ENCODE assay signal across 8 cellular contexts in genomic region chr3:193592841-193593665, GRCh38. TPM values are rescaled to one million over a fixed set of nuclear protein-coding genes. Genes with fewer than 3 reads are reported as not detected.
DNase-seq lines count a peak whose midpoint lies in the region; ATAC-seq and TF ChIP-seq lines count a peak whose summit lies in the region.

Gene OPA1 (plus strand): TSS chr3:193593208. CDS start chr3:193593378, 170 bp downstream.

- 0 to 1% (median 1%) methylated on average over 27 to 55 of the region's 55 CpGs for WGBS in adrenal gland, 4 donors
- 1 to 2% (median 1%) methylated on average over 28 to 55 of the region's 55 CpGs for WGBS in heart left ventricle, 4 donors
- WGBS in upper lobe of left lung, 2 donors, result 1% methylated on average over 27 to 55 of the region's 55 CpGs

- peak; percentile 97 for DNase-seq in GM13976 (ENCODE audit: low spot score)
- DNase-seq in NCI-H146 (lab: John Stamatoyannopoulos, UW), result peak; percentile 100
- peak; percentile 77 to 95 (median 83) for DNase-seq in T-helper 1 cell
- peak; percentile 98 to 99 (median 99) for DNase-seq in adrenal gland
- DNase-seq in heart left ventricle, result peak; percentile 97 to 99 (median 99)
- peak; percentile 94 to 99 (median 96) for DNase-seq in posterior cingulate gyrus
- peak; percentile 97 for DNase-seq in upper lobe of left lung

- peak in 2 of 4 donors; percentile 11 to 92 for TF ChIP-seq EP300 in upper lobe of left lung (IDR thresholded peaks at IDR 0.05)

- intact Hi-C loops in adrenal gland (cut with DNase I) (no loop called here), heart left ventricle (cut with DNase I) (loop anchor here in 1 of 10 donors (5.0 kb wide), 1 partner anchor 766 kb away; no protein-coding TSS in a partner anchor), posterior cingulate gyrus (cut with DNase I) (loop anchor here (5.0 kb wide), 1 partner anchor 676 kb away; the partner anchor contains the start of gene MB21D2)

- in situ Hi-C loops in GM13976 (cut with MboI; ENCODE audit: low sequenced_read_pairs, unreplicated experiment), result no loop called here

- no peaks in the 10 kb centered on the region for H3K27me3 ChIP-seq in adrenal gland
- no peaks in the 10 kb centered on the region for H3K27me3 ChIP-seq in heart left ventricle
- no peaks in the 10 kb centered on the region for H3K27me3 ChIP-seq in upper lobe of left lung

- peak within 1 kb of the TSS; percentile 45 to 95 (median 95) for H3K27ac ChIP-seq in adrenal gland
- H3K27ac ChIP-seq in heart left ventricle, result peak within 1 kb of the TSS; percentile 85 to 98 (median 93)
- H3K27ac ChIP-seq in upper lobe of left lung, result peak within 1 kb of the TSS; percentile 86 to 92 (median 91)

- no peaks in the 10 kb centered on the region for H3K9me3 ChIP-seq in adrenal gland (replicated peaks in 1 of 3)
- H3K9me3 ChIP-seq in heart left ventricle, result no peaks in the 10 kb centered on the region
- no peaks in the 10 kb centered on the region for H3K9me3 ChIP-seq in upper lobe of left lung

- TF ChIP-seq CTCF in GM13976 (IDR thresholded peaks at IDR 0.05; ENCODE audit: borderline replicate concordance, control extremely low read depth, extremely low read depth, insufficient read depth, missing control alignments) (no peak), adrenal gland (IDR thresholded peaks at IDR 0.05) (peak in 5 of 6 experiments; percentile 7 to 35 (median 26)), heart left ventricle (IDR thresholded peaks at IDR 0.05) (peak in 10 of 12 donors; percentile 10 to 58 (median 38)), upper lobe of left lung (IDR thresholded peaks at IDR 0.05) (peak in 3 of 6 experiments; percentile 27 to 52 (median 40))

- H3K36me3 ChIP-seq in adrenal gland (replicated peaks in 1 of 2) (no peaks in the 10 kb centered on the region), heart left ventricle (peaks cover 0 to 14% (median 8%) of the 10 kb centered on the region in 9 donors), upper lobe of left lung (peaks cover 0 to 2% (median 0%) of the 10 kb centered on the region in 4 donors)

- H3K4me3 ChIP-seq in adrenal gland (peak within 1 kb of the TSS; percentile 65 to 79 (median 72)), heart left ventricle (peak within 1 kb of the TSS; percentile 71 to 100 (median 92)), upper lobe of left lung (peak within 1 kb of the TSS; percentile 70 to 90 (median 82))

- ATAC-seq in HG02870 (IDR thresholded peaks at IDR 0.05; ENCODE audit: unreplicated experiment) (peak; percentile 97), heart left ventricle (peak; percentile 98 to 99 (median 98)), upper lobe of left lung (ENCODE audit: low FRiP score in 2 of 2) (peak; percentile 97 to 99)

- TF ChIP-seq POLR2A in adrenal gland (IDR thresholded peaks at IDR 0.05) (peak; percentile 82 to 91), heart left ventricle (IDR thresholded peaks at IDR 0.05) (peak in 1 of 2 donors; percentile 69), upper lobe of left lung (IDR thresholded peaks at IDR 0.05) (peak in 3 of 4 donors; percentile 38 to 83 (median 81))

- peaks cover 14 to 31% of the 10 kb centered on the region in 2 donors for H3K4me1 ChIP-seq in adrenal gland (replicated peaks in 1 of 2)
- H3K4me1 ChIP-seq in heart left ventricle, result peaks cover 3 to 39% (median 24%) of the 10 kb centered on the region in 12 donors
- H3K4me1 ChIP-seq in upper lobe of left lung, result peaks cover 19 to 29% (median 20%) of the 10 kb centered on the region in 4 donors

RNA-seq across cellular contexts. Expression of gene OPA1, which starts in this region (rescaled TPM):
- total RNA-seq in adrenal gland, result 100 to 1,000 TPM in 3 of 8 donors, 10 to 100 TPM in 5; 40.6 to 155 (median 54.6) TPM
- polyA plus RNA-seq in adrenal gland, result 100 to 1,000 TPM in 1 of 3 donors, 10 to 100 TPM in 2; 13.0 to 194 (median 13.9) TPM
- 100 to 1,000 TPM in 7 of 9 donors, 10 to 100 TPM in 2; 76.7 to 215 (median 107) TPM for total RNA-seq in heart left ventricle
- 10 to 100 TPM; 23.0 to 47.9 TPM for polyA plus RNA-seq in heart left ventricle
- total RNA-seq in upper lobe of left lung, result 10 to 100 TPM; 31.1 to 48.8 (median 42.5) TPM

Comparison
In these comparisons a context has a peak if more than half of its experiments do, and no peak if none do; other contexts are left out.
1. Peak in every context shown above with its lines: DNase-seq, ATAC-seq, H3K4me3 ChIP-seq and H3K27ac ChIP-seq.